In genomic region chr5:36570268-36570667, GRCh38 we compare ENCODE assay signal across 21 cellular contexts. TPM values are rescaled to one million over a fixed set of nuclear protein-coding genes. Genes with fewer than 3 reads are reported as not detected.
A peak's percentile ranks its signal among the peaks of the same experiment; 100 is the strongest.
DNase-seq lines count a peak whose midpoint lies in the region; ATAC-seq and TF ChIP-seq lines count a peak whose summit lies in the region.
"Had no signal": no experiment of that assay in that cellular context is flagged by ENCODE, and none has a peak within 500 bp of the region (broad histone marks: within the 10 kb centered on the region; RNA-seq: fewer than 3 reads in every experiment).

No MANE protein-coding gene starts in this region.

- no peak overlapping the region for H3K27ac ChIP-seq in colonic mucosa
- H3K27ac ChIP-seq: vagina had no signal

- no peaks in the 10 kb centered on the region for H3K27me3 ChIP-seq in colonic mucosa
- H3K27me3 ChIP-seq: vagina had no signal

- no peaks in the 10 kb centered on the region for H3K4me1 ChIP-seq in colonic mucosa

- no peak overlapping the region for H3K27ac Mint-ChIP-seq in activated T-helper 2 cell treated with anti-CD3 and anti-CD28 coated beads, Interferon-gamma antibody, Interleukin-2, Interleukin-4, amounts not matched to agents 10 μg/mL and 5 μg/mL and 100 μg/mL, durations not matched to agents 14 hours and 24 hours and 36 hours
- H3K27ac Mint-ChIP-seq: CD4-positive, alpha-beta T cell; immature natural killer cell; memory B cell; nephron progenitor cell; T-helper 17 cell had no signal

- ATAC-seq in HG03135 (IDR thresholded peaks at IDR 0.05; ENCODE audit: unreplicated experiment) (no peak), GM21360 (IDR thresholded peaks at IDR 0.05; ENCODE audit: unreplicated experiment) (no peak)
- ATAC-seq: T-helper 17 cell had no signal

- intact Hi-C loops in colonic mucosa (cut with DNase I) = no loop called here
- intact Hi-C loops in activated T-helper 2 cell treated with anti-CD3 and anti-CD28 coated beads, Interferon-gamma antibody, Interleukin-2, Interleukin-4, amounts not matched to agents 10 μg/mL and 5 μg/mL and 100 μg/mL, durations not matched to agents 14 hours and 24 hours and 36 hours (cut with micrococcal nuclease) = no loop called here

- no peak overlapping the region for H3K9ac ChIP-seq in colonic mucosa (ENCODE audit: low read depth in 2 of 2, low read length in 2 of 2)

- H3K4me3 Mint-ChIP-seq in activated T-helper 2 cell treated with anti-CD3 and anti-CD28 coated beads, Interferon-gamma antibody, Interleukin-2, Interleukin-4, amounts not matched to agents 10 μg/mL and 5 μg/mL and 100 μg/mL, durations not matched to agents 14 hours and 24 hours and 36 hours (ENCODE audit: low read depth) = no peak overlapping the region
- H3K4me3 Mint-ChIP-seq: CD4-positive, alpha-beta T cell; immature natural killer cell; memory B cell; nephron progenitor cell; T-helper 17 cell had no signal

- H3K4me3 ChIP-seq in foreskin fibroblast (ENCODE audit: low read depth in 1 of 2, low read length in 2 of 2) = no peak overlapping the region
- no peak overlapping the region for H3K4me3 ChIP-seq in colonic mucosa
- H3K4me3 ChIP-seq: vagina had no signal

- H3K9me3 ChIP-seq in colonic mucosa = no peaks in the 10 kb centered on the region
- H3K9me3 ChIP-seq: vagina had no signal

- H3K36me3 ChIP-seq in colonic mucosa = no peaks in the 10 kb centered on the region
- H3K36me3 ChIP-seq: vagina had no signal

- DNase-seq in EL = peak; percentile 24
- DNase-seq in amniotic epithelial cell (ENCODE audit: low read depth) = peak; percentile 77
- DNase-seq in foreskin fibroblast = peak; percentile 47 to 70
- DNase-seq in myocyte (ENCODE audit: low read depth) = peak; percentile 55
- DNase-seq in colonic mucosa = no peak
- no peak for DNase-seq in activated T-helper 2 cell treated with anti-CD3 and anti-CD28 coated beads, Interferon-gamma antibody, Interleukin-2, Interleukin-4, amounts not matched to agents 10 μg/mL and 5 μg/mL and 100 μg/mL, durations not matched to agents 14 hours and 24 hours and 36 hours (ENCODE audit: low spot score)
- DNase-seq: ACHN; activated CD4-positive, CD25-positive, alpha-beta regulatory T cell treated with anti-CD3 and anti-CD28 coated beads, Interleukin-2, amount 50 U/mL, for 72 hours; CD4-positive, alpha-beta T cell; DMS79 treated with DMSO at 0.1 percent for 48 hours; immature natural killer cell; NCI-H187 treated with DMSO at 0.1 percent for 48 hours; NCI-H446 treated with DMSO at 0.1 percent for 48 hours; nephron progenitor cell; SHP77; T-helper 17 cell had no signal

- no peaks in the 10 kb centered on the region for H3K4me1 Mint-ChIP-seq in activated T-helper 2 cell treated with anti-CD3 and anti-CD28 coated beads, Interferon-gamma antibody, Interleukin-2, Interleukin-4, amounts not matched to agents 10 μg/mL and 5 μg/mL and 100 μg/mL, durations not matched to agents 14 hours and 24 hours and 36 hours (ENCODE audit: low read depth)
- H3K4me1 Mint-ChIP-seq: immature natural killer cell, memory B cell, nephron progenitor cell, T-helper 17 cell had no signal

- no peaks in the 10 kb centered on the region for H3K9me3 Mint-ChIP-seq in activated T-helper 2 cell treated with anti-CD3 and anti-CD28 coated beads, Interferon-gamma antibody, Interleukin-2, Interleukin-4, amounts not matched to agents 10 μg/mL and 5 μg/mL and 100 μg/mL, durations not matched to agents 14 hours and 24 hours and 36 hours
- H3K9me3 Mint-ChIP-seq: CD4-positive, alpha-beta T cell; immature natural killer cell; memory B cell; nephron progenitor cell had no signal

- TF ChIP-seq CTCF in foreskin fibroblast (IDR thresholded peaks at IDR 0.05; ENCODE audit: low read depth, low read length) = no peak
- no peak for TF ChIP-seq CTCF in colonic mucosa (IDR thresholded peaks at IDR 0.05)

- no peaks in the 10 kb centered on the region for H3K36me3 Mint-ChIP-seq in activated T-helper 2 cell treated with anti-CD3 and anti-CD28 coated beads, Interferon-gamma antibody, Interleukin-2, Interleukin-4, amounts not matched to agents 10 μg/mL and 5 μg/mL and 100 μg/mL, durations not matched to agents 14 hours and 24 hours and 36 hours (ENCODE audit: low read depth)
- H3K36me3 Mint-ChIP-seq: immature natural killer cell, memory B cell had no signal

- peaks cover 3% of the 10 kb centered on the region for H3K27me3 Mint-ChIP-seq in activated T-helper 2 cell treated with anti-CD3 and anti-CD28 coated beads, Interferon-gamma antibody, Interleukin-2, Interleukin-4, amounts not matched to agents 10 μg/mL and 5 μg/mL and 100 μg/mL, durations not matched to agents 14 hours and 24 hours and 36 hours (ENCODE audit: low read depth)
- H3K27me3 Mint-ChIP-seq: CD4-positive, alpha-beta T cell; T-helper 17 cell had no signal

RNA-seq across cellular contexts. Expression of gene SLC1A3, which starts 36.1 kb away (rescaled TPM):
- total RNA-seq in myocyte (11.9 and 25.3 TPM in 2 replicates), colonic mucosa (1 to 10 TPM in 1 of 2 donors, under 1 TPM in 1; 0.50 to 1.9 TPM)
- 3.1 TPM for polyA plus RNA-seq in myocyte (2012)
- total RNA-seq in activated T-helper 2 cell treated with anti-CD3 and anti-CD28 coated beads, Interferon-gamma antibody, Interleukin-2, Interleukin-4, amounts not matched to agents 10 μg/mL and 5 μg/mL and 100 μg/mL, durations not matched to agents 14 hours and 24 hours and 36 hours = not detected in 2 replicates
- total RNA-seq: CD4-positive, alpha-beta T cell; glomerular endothelial cell; T-helper 17 cell had no signal

Comparison
In these comparisons a context has a peak if more than half of its experiments do, and no peak if none do; other contexts are left out.
1. DNase-seq: peak in EL (single experiment), amniotic epithelial cell (single experiment), foreskin fibroblast (2 of 2) and myocyte (single experiment); none in colonic mucosa (single experiment) and activated T-helper 2 cell treated with anti-CD3 and anti-CD28 coated beads, Interferon-gamma antibody, Interleukin-2, Interleukin-4, amounts not matched to agents 10 μg/mL and 5 μg/mL and 100 μg/mL, durations not matched to agents 14 hours and 24 hours and 36 hours (single experiment).